Comparison of ENCODE assay signal across 18 cellular contexts in the genomic region with DNA sequence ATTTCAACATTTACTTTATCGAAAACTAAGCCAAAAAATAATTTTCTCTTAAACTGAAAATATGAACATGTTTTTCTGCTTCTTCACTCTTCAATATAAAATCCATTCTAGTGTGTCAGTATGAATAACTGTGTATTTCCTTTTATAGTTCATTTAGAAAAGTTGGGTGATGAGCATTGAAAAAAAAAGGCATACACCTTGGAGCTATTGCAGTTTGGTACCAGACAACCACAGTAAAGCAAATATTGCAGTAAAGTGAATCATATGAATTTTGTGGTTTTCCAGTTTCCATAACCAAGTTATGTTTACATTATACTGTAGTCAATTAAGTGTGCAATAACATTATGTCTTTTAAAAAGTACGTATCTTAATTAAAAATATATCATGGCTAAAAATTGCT.
DNase-seq lines count a peak whose midpoint lies in the region; ATAC-seq and TF ChIP-seq lines count a peak whose summit lies in the region.
"Had no signal": no experiment of that assay in that cellular context is flagged by ENCODE, and none has a peak within 500 bp of the region (broad histone marks: within the 10 kb centered on the region; RNA-seq: fewer than 3 reads in every experiment).

No MANE protein-coding gene starts in this region.

- H3K36me3 ChIP-seq in neural progenitor cell, result no peaks in the 10 kb centered on the region
- H3K36me3 ChIP-seq: SJCRH30 had no signal

- H3K9me3 Mint-ChIP-seq in neural progenitor cell, result peaks cover 16% of the 10 kb centered on the region
- H3K9me3 Mint-ChIP-seq in osteocyte (ENCODE audit: unreplicated experiment), result peaks cover 18% of the 10 kb centered on the region

- H3K4me1 Mint-ChIP-seq in neural progenitor cell, result no peaks in the 10 kb centered on the region
- peaks cover 15% of the 10 kb centered on the region for H3K4me1 Mint-ChIP-seq in osteocyte (ENCODE audit: unreplicated experiment)
- H3K4me1 Mint-ChIP-seq: CD14-positive monocyte had no signal

- H3K9me3 ChIP-seq in neural progenitor cell (ENCODE audit: low read depth), result peaks cover 3% of the 10 kb centered on the region
- H3K9me3 ChIP-seq: SJCRH30 had no signal

- H3K27ac ChIP-seq in RWPE1, result no peak overlapping the region
- no peak overlapping the region for H3K27ac ChIP-seq in foreskin keratinocyte
- H3K27ac ChIP-seq in neural progenitor cell, result no peak overlapping the region
- H3K27ac ChIP-seq: SJCRH30 had no signal

- peak; percentile 31 for ATAC-seq in foreskin keratinocyte
- ATAC-seq: K562, Panc1 had no signal

- H3K27ac Mint-ChIP-seq in neural progenitor cell (no peak overlapping the region), osteocyte (ENCODE audit: unreplicated experiment) (no peak overlapping the region)
- H3K27ac Mint-ChIP-seq: CD14-positive monocyte had no signal

- H3K4me3 Mint-ChIP-seq in neural progenitor cell (no peak overlapping the region), osteocyte (ENCODE audit: unreplicated experiment) (no peak overlapping the region)
- H3K4me3 Mint-ChIP-seq: CD14-positive monocyte had no signal

- no peak for TF ChIP-seq CTCF in RWPE1 (conservative IDR thresholded peaks at IDR 0.05; ENCODE audit: low read depth)
- TF ChIP-seq CTCF in choroid plexus epithelial cell (conservative IDR thresholded peaks at IDR 0.05; ENCODE audit: low read depth, low read length), result no peak
- no peak for TF ChIP-seq CTCF in foreskin keratinocyte (conservative IDR thresholded peaks at IDR 0.05)
- TF ChIP-seq CTCF in neural progenitor cell (IDR thresholded peaks at IDR 0.05), result no peak
- no peak for TF ChIP-seq CTCF in osteocyte (IDR thresholded peaks at IDR 0.05)

- no peaks in the 10 kb centered on the region for H3K4me1 ChIP-seq in foreskin keratinocyte
- H3K4me1 ChIP-seq in neural progenitor cell, result no peaks in the 10 kb centered on the region

- no peaks in the 10 kb centered on the region for H3F3A ChIP-seq in neural progenitor cell (ENCODE audit: low read depth)

- H3K27me3 Mint-ChIP-seq in neural progenitor cell (ENCODE audit: insufficient read depth, low read depth) (peaks cover 2% of the 10 kb centered on the region), osteocyte (ENCODE audit: unreplicated experiment) (no peaks in the 10 kb centered on the region)

- no peak overlapping the region for H3K4me2 ChIP-seq in neural progenitor cell

- H3K27me3 ChIP-seq in foreskin keratinocyte (no peaks in the 10 kb centered on the region), neural progenitor cell (no peaks in the 10 kb centered on the region)
- H3K27me3 ChIP-seq: SJCRH30 had no signal

- no peaks in the 10 kb centered on the region for H4K20me1 ChIP-seq in neural progenitor cell (ENCODE audit: low read depth)

- POLR2A ChIA-PET in RWPE1 (lab: Yijun Ruan, JAX; ENCODE audit: low non-redundant PET), result no interaction called here

- H3K4me3 ChIP-seq in choroid plexus epithelial cell (ENCODE audit: low read depth, low read length) (no peak overlapping the region), neural progenitor cell (no peak overlapping the region)
- H3K4me3 ChIP-seq: K562, SJCRH30 had no signal

- H3K36me3 Mint-ChIP-seq in neural progenitor cell (peaks cover 2% of the 10 kb centered on the region), osteocyte (ENCODE audit: unreplicated experiment) (peaks cover 10% of the 10 kb centered on the region)
- H3K36me3 Mint-ChIP-seq: CD14-positive monocyte had no signal

- DNase-seq in ELR (ENCODE audit: low read depth), result peak; percentile 49
- peak; percentile 13 for DNase-seq in RWPE1 (ENCODE audit: low spot score)
- DNase-seq in choroid plexus epithelial cell (ENCODE audit: low read depth), result peak; percentile 49
- peak; percentile 66 for DNase-seq in foreskin keratinocyte
- DNase-seq in neural progenitor cell (ENCODE audit: low spot score), result no peak
- DNase-seq in osteocyte (ENCODE audit: extremely low spot score, unreplicated experiment), result no peak
- DNase-seq in HuH-7 (ENCODE audit: low spot score), result no peak
- DNase-seq: GF-D8, NCI-H1092 treated with DMSO at 0.1 percent for 48 hours, NCI-H1436 treated with DMSO at 0.1 percent for 48 hours, NCI-H2029, NCI-H2227 treated with DMSO at 0.1 percent for 48 hours, NCI-H510A, NCI-H748 treated with DMSO at 0.1 percent for 48 hours, SJCRH30 had no signal

- no peak overlapping the region for H3K9ac ChIP-seq in neural progenitor cell

- CTCF ChIA-PET in RWPE1 (lab: Yijun Ruan, JAX), result no interaction called here

- no peaks in the 10 kb centered on the region for H3K79me2 ChIP-seq in neural progenitor cell (ENCODE audit: low read depth)

- no peak overlapping the region for H2AFZ ChIP-seq in neural progenitor cell (replicated peaks)

Comparison
In these comparisons a context has a peak if more than half of its experiments do, and no peak if none do; other contexts are left out.
1. DNase-seq: peak in ELR (single experiment), RWPE1 (single experiment), choroid plexus epithelial cell (single experiment) and foreskin keratinocyte (2 of 2); none in neural progenitor cell (single experiment), osteocyte (single experiment) and HuH-7 (single experiment).